23 cellular contexts compared by ENCODE assay signal in genomic region chr6:141242957-141243356, GRCh38.
"Had no signal": no experiment of that assay in that cellular context is flagged by ENCODE, and none has a peak within 500 bp of the region (broad histone marks: within the 10 kb centered on the region; RNA-seq: fewer than 3 reads in every experiment).

No MANE protein-coding gene starts in this region.

- H3K9me3 ChIP-seq: esophagus muscularis mucosa, heart right ventricle, lower lobe of right lung, ovary, sigmoid colon, spleen, thoracic aorta, vagina had no signal

- H3K4me3 ChIP-seq: dorsolateral prefrontal cortex, esophagus muscularis mucosa, heart right ventricle, lower lobe of right lung, ovary, sigmoid colon, spleen, thoracic aorta, vagina had no signal

- FAIRE-seq: endothelial cell of umbilical vein had no signal

- H3K9me3 Mint-ChIP-seq: endodermal cell; natural killer cell; stimulated activated naive B cell treated with anti-CD40 and anti-IgM and Interleukin-4, amounts not matched to agents 10 μg/mL and 1 μg/mL and 100 μg/mL, for 72 hours; stimulated activated naive CD8-positive, alpha-beta T cell treated with anti-CD3 and anti-CD28 coated beads, Interleukin-15, Interleukin-2, amounts not matched to agents 100 ng/mL and 50 ng/mL, for 24 hours had no signal

- ATAC-seq: foreskin keratinocyte; heart right ventricle; left ventricle myocardium superior; lower lobe of right lung; natural killer cell; stimulated activated naive B cell treated with anti-CD40 and anti-IgM and Interleukin-4, amounts not matched to agents 10 μg/mL and 1 μg/mL and 100 μg/mL, for 72 hours had no signal

- H3K27ac ChIP-seq: dorsolateral prefrontal cortex, esophagus muscularis mucosa, foreskin keratinocyte, heart right ventricle, lower lobe of right lung, ovary, sigmoid colon, spleen, thoracic aorta, vagina had no signal

- DNase-seq: cerebellar nuclear complex; dorsolateral prefrontal cortex; effector CD4-positive, alpha-beta T cell; endodermal cell; foreskin keratinocyte; glutamatergic neuron; heart right ventricle; hippocampal formation; islet precursor cell; left ventricle myocardium superior; lower lobe of right lung; natural killer cell; occipital lobe; ovary; sigmoid colon; spleen; stimulated activated naive B cell treated with anti-CD40 and anti-IgM and Interleukin-4, amounts not matched to agents 10 μg/mL and 1 μg/mL and 100 μg/mL, for 72 hours; trophoblast cell had no signal

- H3K4me1 ChIP-seq: esophagus muscularis mucosa, foreskin keratinocyte, heart right ventricle, lower lobe of right lung, sigmoid colon, spleen, vagina had no signal

- H3K4me1 Mint-ChIP-seq: endodermal cell; natural killer cell; stimulated activated naive B cell treated with anti-CD40 and anti-IgM and Interleukin-4, amounts not matched to agents 10 μg/mL and 1 μg/mL and 100 μg/mL, for 72 hours had no signal

- H3K27me3 Mint-ChIP-seq: stimulated activated naive B cell treated with anti-CD40 and anti-IgM and Interleukin-4, amounts not matched to agents 10 μg/mL and 1 μg/mL and 100 μg/mL, for 72 hours; stimulated activated naive CD8-positive, alpha-beta T cell treated with anti-CD3 and anti-CD28 coated beads, Interleukin-15, Interleukin-2, amounts not matched to agents 100 ng/mL and 50 ng/mL, for 24 hours had no signal

- H3K27ac Mint-ChIP-seq: endodermal cell; natural killer cell; stimulated activated naive B cell treated with anti-CD40 and anti-IgM and Interleukin-4, amounts not matched to agents 10 μg/mL and 1 μg/mL and 100 μg/mL, for 72 hours; stimulated activated naive CD8-positive, alpha-beta T cell treated with anti-CD3 and anti-CD28 coated beads, Interleukin-15, Interleukin-2, amounts not matched to agents 100 ng/mL and 50 ng/mL, for 24 hours had no signal

- H3K36me3 ChIP-seq: esophagus muscularis mucosa, heart right ventricle, lower lobe of right lung, ovary, sigmoid colon, spleen, thoracic aorta, vagina had no signal

- H3K4me3 Mint-ChIP-seq: endodermal cell; natural killer cell; stimulated activated naive B cell treated with anti-CD40 and anti-IgM and Interleukin-4, amounts not matched to agents 10 μg/mL and 1 μg/mL and 100 μg/mL, for 72 hours; stimulated activated naive CD8-positive, alpha-beta T cell treated with anti-CD3 and anti-CD28 coated beads, Interleukin-15, Interleukin-2, amounts not matched to agents 100 ng/mL and 50 ng/mL, for 24 hours had no signal

- H3K36me3 Mint-ChIP-seq: natural killer cell; stimulated activated naive B cell treated with anti-CD40 and anti-IgM and Interleukin-4, amounts not matched to agents 10 μg/mL and 1 μg/mL and 100 μg/mL, for 72 hours had no signal

- H3K27me3 ChIP-seq: dorsolateral prefrontal cortex, esophagus muscularis mucosa, foreskin keratinocyte, heart right ventricle, ovary, sigmoid colon, spleen, vagina had no signal
